ENCODE assay signal across 13 cellular contexts in the genomic region with DNA sequence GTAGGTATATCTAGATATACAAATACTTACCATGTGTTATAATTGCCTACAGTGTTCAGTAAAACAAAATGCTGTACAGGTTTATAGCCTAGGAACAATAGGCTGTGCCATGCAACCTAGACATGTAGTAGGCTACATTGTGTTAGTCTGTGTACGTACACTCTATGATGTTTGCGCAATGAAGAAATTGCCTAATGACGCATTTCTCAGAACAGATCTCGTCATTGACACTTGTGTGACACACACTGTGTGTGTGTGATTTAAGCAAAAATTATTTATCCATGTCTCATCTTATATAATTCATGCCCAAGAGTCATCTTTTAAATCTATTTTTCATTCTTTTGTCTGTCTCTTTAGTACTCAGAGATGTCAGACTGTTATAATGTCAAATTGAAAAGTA.
A peak's percentile ranks its signal among the peaks of the same experiment; 100 is the strongest.
DNase-seq lines count a peak whose midpoint lies in the region; ATAC-seq and TF ChIP-seq lines count a peak whose summit lies in the region.
"Had no signal": no experiment of that assay in that cellular context is flagged by ENCODE, and none has a peak within 500 bp of the region (broad histone marks: within the 10 kb centered on the region; RNA-seq: fewer than 3 reads in every experiment).

No MANE protein-coding gene starts in this region.

- H2AFZ ChIP-seq in mammary epithelial cell (ENCODE audit: low read depth, low read length) (no peak overlapping the region), Karpas-422 (ENCODE audit: low read length) (peak overlapping the region; percentile 14; the same call in 1 of the 2 replicates)

- TF ChIP-seq CTCF in MCF 10A (IDR thresholded peaks at IDR 0.05; ENCODE audit: unreplicated experiment) (no peak), mammary epithelial cell (conservative IDR thresholded peaks at IDR 0.05 in 1 of 2, IDR thresholded peaks at IDR 0.05 in 1 of 2; ENCODE audit: extremely low read depth in 1 of 2, insufficient read depth in 1 of 2, low read depth in 1 of 2, low read length in 2 of 2) (no peak), mesothelial cell of epicardium (IDR thresholded peaks at IDR 0.05; ENCODE audit: unreplicated experiment) (no peak)

- no peaks in the 10 kb centered on the region for H4K20me1 ChIP-seq in mammary epithelial cell (ENCODE audit: insufficient read depth, low read length)
- no peaks in the 10 kb centered on the region for H4K20me1 ChIP-seq in Karpas-422 (ENCODE audit: insufficient read depth, low read depth, low read length)

- H3K27ac Mint-ChIP-seq in MCF 10A (ENCODE audit: low read depth, unreplicated experiment) (no peak overlapping the region), mesothelial cell of epicardium (no peak overlapping the region)
- H3K27ac Mint-ChIP-seq: CD4-positive, alpha-beta memory T cell had no signal

- H3K36me3 Mint-ChIP-seq in MCF 10A (ENCODE audit: insufficient read depth, unreplicated experiment): no peaks in the 10 kb centered on the region
- no peaks in the 10 kb centered on the region for H3K36me3 Mint-ChIP-seq in mesothelial cell of epicardium
- H3K36me3 Mint-ChIP-seq: CD4-positive, alpha-beta memory T cell had no signal

- H3K4me2 ChIP-seq in mammary epithelial cell (ENCODE audit: insufficient read depth, low read depth, low read length) (no peak overlapping the region), Karpas-422 (ENCODE audit: low read depth, low read length, poor library complexity, severe bottlenecking) (no peak overlapping the region)

- H3K9me3 ChIP-seq in mammary epithelial cell (replicated peaks; ENCODE audit: insufficient read depth, low read length) (no peaks in the 10 kb centered on the region), Karpas-422 (ENCODE audit: low read length) (no peaks in the 10 kb centered on the region)
- H3K9me3 ChIP-seq: BE2C, HAP-1 had no signal

- H3K4me3 Mint-ChIP-seq in MCF 10A (ENCODE audit: unreplicated experiment) (no peak overlapping the region), mesothelial cell of epicardium (no peak overlapping the region)
- H3K4me3 Mint-ChIP-seq: CD4-positive, alpha-beta memory T cell had no signal

- no peaks in the 10 kb centered on the region for H3K9me2 ChIP-seq in Karpas-422 (replicated peaks; ENCODE audit: insufficient read depth, low read length)

- WGBS in mammary epithelial cell (ENCODE audit: low coverage, missing lambda C conversion rate): 52% methylated on average over 4 of the region's 4 CpGs

- no peak for ATAC-seq in HG03039 (IDR thresholded peaks at IDR 0.05; ENCODE audit: unreplicated experiment)

- dilution Hi-C loops in mammary epithelial cell (cut with HindIII; ENCODE audit: low sequenced_read_pairs): no loop called here

- H3K4me1 Mint-ChIP-seq in MCF 10A (ENCODE audit: insufficient read depth, unreplicated experiment): no peaks in the 10 kb centered on the region
- H3K4me1 Mint-ChIP-seq in mesothelial cell of epicardium: no peaks in the 10 kb centered on the region
- H3K4me1 Mint-ChIP-seq: CD4-positive, alpha-beta memory T cell had no signal

- H3K4me3 ChIP-seq in mammary epithelial cell (replicated peaks in 1 of 3; ENCODE audit: insufficient read depth in 1 of 3, low read depth in 2 of 3, low read length in 3 of 3) (no peak overlapping the region), Karpas-422 (ENCODE audit: low read length) (no peak overlapping the region)
- H3K4me3 ChIP-seq: HAP-1 had no signal

- H3K9me3 Mint-ChIP-seq in MCF 10A (ENCODE audit: unreplicated experiment) (no peaks in the 10 kb centered on the region), mesothelial cell of epicardium (peaks cover 7% of the 10 kb centered on the region)

- H3K27ac ChIP-seq in mammary epithelial cell (ENCODE audit: insufficient read depth, low read depth, low read length) (no peak overlapping the region), Karpas-422 (ENCODE audit: low read length) (no peak overlapping the region)
- H3K27ac ChIP-seq: C4-2B had no signal

- BruUV-seq in MCF 10A (replicated peaks; lab: Mats Ljungman, UMichigan) (no TSS peak), mammary epithelial cell (replicated peaks; lab: Mats Ljungman, UMichigan) (no TSS peak)

- H3K9ac ChIP-seq in mammary epithelial cell (ENCODE audit: insufficient read depth, low read length) (no peak overlapping the region), Karpas-422 (ENCODE audit: low read length) (no peak overlapping the region)

- in situ Hi-C loops in mammary epithelial cell (cut with MboI; ENCODE audit: low sequenced_read_pairs in 2 of 2): no loop called here

- no peaks in the 10 kb centered on the region for H3K79me2 ChIP-seq in mammary epithelial cell (ENCODE audit: insufficient read depth, low read length)
- H3K79me2 ChIP-seq in Karpas-422 (ENCODE audit: low read length): no peaks in the 10 kb centered on the region

- intact Hi-C loops in MCF 10A (cut with micrococcal nuclease): no loop called here
- intact Hi-C loops in mammary epithelial cell (cut with micrococcal nuclease): no loop called here

- no peaks in the 10 kb centered on the region for H3K36me3 ChIP-seq in mammary epithelial cell (ENCODE audit: insufficient read depth, low read length)
- no peaks in the 10 kb centered on the region for H3K36me3 ChIP-seq in Karpas-422 (ENCODE audit: insufficient read depth, low read length)
- H3K36me3 ChIP-seq: BE2C, HAP-1 had no signal

- H3K27me3 Mint-ChIP-seq in MCF 10A (ENCODE audit: insufficient read depth, unreplicated experiment) (no peaks in the 10 kb centered on the region), mesothelial cell of epicardium (ENCODE audit: low read depth) (no peaks in the 10 kb centered on the region)
- H3K27me3 Mint-ChIP-seq: CD4-positive, alpha-beta memory T cell had no signal

- CTCF ChIA-PET in MCF 10A (lab: Yijun Ruan, JAX): interaction anchor here (0.6 kb wide), 1 partner anchor 86 kb away, joined by 3 read pairs; no protein-coding TSS in a partner anchor
- CTCF ChIA-PET in mammary epithelial cell (lab: Charles Lee; ENCODE audit: low non-redundant PET): no interaction called here

- POLR2A ChIA-PET in MCF 10A (lab: Yijun Ruan, JAX): no interaction called here

- DNase-seq in MCF 10A (ENCODE audit: unreplicated experiment) (peak; percentile 21), mammary epithelial cell (no peak), Karpas-422 (no peak), NCI-H146 treated with DMSO at 0.1 percent for 48 hours (lab: John Stamatoyannopoulos, UW; ENCODE audit: unreplicated experiment) (peak; percentile 13), mesothelial cell of epicardium (ENCODE audit: low spot score in 2 of 2, unreplicated experiment in 2 of 2) (no peak), retina (no peak)
- DNase-seq: ACHN; BE2C; CD4-positive, alpha-beta memory T cell; COR-L47 had no signal

- H3K4me1 ChIP-seq in mammary epithelial cell (ENCODE audit: insufficient read depth, low read length) (no peaks in the 10 kb centered on the region), Karpas-422 (ENCODE audit: low read length) (no peaks in the 10 kb centered on the region)
- H3K4me1 ChIP-seq: BE2C, HAP-1 had no signal

- H3K27me3 ChIP-seq in mammary epithelial cell (ENCODE audit: insufficient read depth, low read length) (no peaks in the 10 kb centered on the region), Karpas-422 (ENCODE audit: low read length) (no peaks in the 10 kb centered on the region)
- H3K27me3 ChIP-seq: BE2C had no signal

Comparison
In these comparisons a context has a peak if more than half of its experiments do, and no peak if none do; other contexts are left out.
1. DNase-seq: peak in MCF 10A (single experiment) and NCI-H146 treated with DMSO at 0.1 percent for 48 hours (single experiment); none in mammary epithelial cell (single experiment), Karpas-422 (single experiment), mesothelial cell of epicardium (0 of 2) and retina (single experiment).